1 cellular context compared by ENCODE assay signal in the genomic region with DNA sequence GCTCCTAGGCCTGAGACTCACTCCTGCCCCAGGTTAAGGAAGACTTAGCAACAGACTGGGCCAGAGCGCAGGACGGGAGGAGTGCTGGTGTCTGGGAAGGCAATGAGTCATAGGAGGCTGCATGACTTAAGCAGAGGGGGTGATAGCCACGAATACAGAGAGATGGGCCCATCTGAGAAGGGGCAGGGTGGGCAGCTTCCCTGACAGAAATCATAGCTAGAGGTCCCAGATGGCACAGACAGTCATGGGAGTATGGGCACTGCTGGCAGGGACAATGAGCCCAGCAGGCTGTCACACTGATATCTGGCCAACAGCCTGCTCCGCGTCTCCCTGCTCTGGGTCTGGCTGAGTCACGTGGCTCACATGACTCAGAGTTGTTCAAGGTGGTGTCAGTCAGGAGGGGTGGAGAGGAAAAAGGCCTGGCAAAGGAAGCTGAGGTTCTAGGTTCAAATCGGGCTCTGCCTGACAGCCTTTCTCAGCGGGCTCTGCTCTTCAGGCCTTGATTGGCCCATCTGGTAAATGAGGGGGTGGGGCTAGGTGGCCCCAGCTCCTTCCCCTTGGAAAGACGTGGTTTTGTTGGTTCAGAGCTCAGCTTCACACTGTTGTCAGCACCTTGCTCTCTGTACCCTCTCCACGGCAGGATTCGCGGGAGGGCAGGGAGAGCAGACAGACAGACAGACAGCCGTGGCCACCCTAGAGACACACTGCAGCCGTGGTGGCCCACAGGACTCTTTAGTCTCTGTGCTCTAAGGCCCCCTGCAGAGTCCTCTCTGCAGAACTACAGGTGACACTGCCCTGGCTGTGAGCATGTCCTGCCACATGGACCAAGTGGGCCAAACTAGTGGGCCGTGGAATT.
TF ChIP-seq lines count a peak whose summit lies in the region.

No MANE protein-coding gene starts in this region.

TF ChIP-seq in K562, 482 proteins besides CTCF, POLR2A, EP300 and RAD21 (continues in another document):
- TF ChIP-seq, protein P1, sequence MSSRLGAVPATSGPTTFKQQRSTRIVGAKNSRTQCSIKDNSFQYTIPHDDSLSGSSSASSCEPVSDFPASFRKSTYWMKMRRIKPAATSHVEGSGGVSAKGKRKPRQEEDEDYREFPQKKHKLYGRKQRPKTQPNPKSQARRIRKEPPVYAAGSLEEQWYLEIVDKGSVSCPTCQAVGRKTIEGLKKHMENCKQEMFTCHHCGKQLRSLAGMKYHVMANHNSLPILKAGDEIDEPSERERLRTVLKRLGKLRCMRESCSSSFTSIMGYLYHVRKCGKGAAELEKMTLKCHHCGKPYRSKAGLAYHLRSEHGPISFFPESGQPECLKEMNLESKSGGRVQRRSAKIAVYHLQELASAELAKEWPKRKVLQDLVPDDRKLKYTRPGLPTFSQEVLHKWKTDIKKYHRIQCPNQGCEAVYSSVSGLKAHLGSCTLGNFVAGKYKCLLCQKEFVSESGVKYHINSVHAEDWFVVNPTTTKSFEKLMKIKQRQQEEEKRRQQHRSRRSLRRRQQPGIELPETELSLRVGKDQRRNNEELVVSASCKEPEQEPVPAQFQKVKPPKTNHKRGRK (tag; IDR thresholded peaks at IDR 0.05), result no peak
- TF ChIP-seq NFRKB (IDR thresholded peaks at IDR 0.05; ENCODE audit: low read depth) (no peak), ZNF175 (CRISPR knock-in tag; IDR thresholded peaks at IDR 0.05; ENCODE audit: low read depth) (peak; percentile 86), BRCA1 (IDR thresholded peaks at IDR 0.05) (no peak), BRCA1 (CRISPR knock-in tag; IDR thresholded peaks at IDR 0.05) (no peak), HDAC6 (IDR thresholded peaks at IDR 0.05; ENCODE audit: low read depth, low read length) (no peak), EP400 (IDR thresholded peaks at IDR 0.05) (peak; percentile 67; the same call in 1 of the 2 replicates), CHD1 (IDR thresholded peaks at IDR 0.05; ENCODE audit: low read length) (no peak), NR2F6 (CRISPR knock-in tag; IDR thresholded peaks at IDR 0.05) (no peak), PRMT5 (CRISPR knock-in tag; IDR thresholded peaks at IDR 0.05) (no peak), MTA3 (IDR thresholded peaks at IDR 0.05; ENCODE audit: borderline replicate concordance) (peak; percentile 65; the same call in 1 of the 2 replicates), SLC30A9 (CRISPR knock-in tag; IDR thresholded peaks at IDR 0.05) (no peak), MAFF (IDR thresholded peaks at IDR 0.05; ENCODE audit: low read length) (no peak), MTA1 (IDR thresholded peaks at IDR 0.05; ENCODE audit: borderline replicate concordance) (0 out of 2 replicates have a peak, but pooled peaks have one; percentile 39), LCOR (CRISPR knock-in tag; IDR thresholded peaks at IDR 0.05) (no peak), ZNF143 (CRISPR knock-in tag; IDR thresholded peaks at IDR 0.05) (no peak), CBFA2T3 (IDR thresholded peaks at IDR 0.05) (peak; percentile 39; the same call in 1 of the 2 replicates), SIN3B (IDR thresholded peaks at IDR 0.05; ENCODE audit: low read depth) (no peak), MCM7 (IDR thresholded peaks at IDR 0.05) (no peak), TAF9B (IDR thresholded peaks at IDR 0.05; ENCODE audit: partially characterized antibody) (no peak), SNIP1 (IDR thresholded peaks at IDR 0.05; ENCODE audit: low read depth) (no peak), TCF7L2 (IDR thresholded peaks at IDR 0.05; ENCODE audit: low read depth, low read length) (no peak), ESRRB (CRISPR knock-in tag; IDR thresholded peaks at IDR 0.05; ENCODE audit: borderline replicate concordance) (no peak), PHF21A (IDR thresholded peaks at IDR 0.05; ENCODE audit: borderline replicate concordance, low read depth) (peak; percentile 75; the same call in 1 of the 2 replicates), MEIS2 (IDR thresholded peaks at IDR 0.05; ENCODE audit: partially characterized antibody) (peak; percentile 61), ZNF583 (CRISPR knock-in tag; IDR thresholded peaks at IDR 0.05) (no peak), BHLHE40 (IDR thresholded peaks at IDR 0.05; ENCODE audit: low read length) (peak; percentile 94), CBX1 (IDR thresholded peaks at IDR 0.05; ENCODE audit: low read depth) (no peak), NCOA2 (IDR thresholded peaks at IDR 0.05; ENCODE audit: partially characterized antibody in 2 of 2) (no peak), MTF1 (CRISPR knock-in tag; IDR thresholded peaks at IDR 0.05; ENCODE audit: borderline replicate concordance) (no peak), NBN (IDR thresholded peaks at IDR 0.05; ENCODE audit: low read depth) (0 out of 2 replicates have a peak, but pooled peaks have one; percentile 64), TAF1 (IDR thresholded peaks at IDR 0.05; ENCODE audit: control insufficient read depth, extremely low read depth, insufficient read depth, low read length, severe bottlenecking) (no peak)
- TF ChIP-seq, protein P2, sequence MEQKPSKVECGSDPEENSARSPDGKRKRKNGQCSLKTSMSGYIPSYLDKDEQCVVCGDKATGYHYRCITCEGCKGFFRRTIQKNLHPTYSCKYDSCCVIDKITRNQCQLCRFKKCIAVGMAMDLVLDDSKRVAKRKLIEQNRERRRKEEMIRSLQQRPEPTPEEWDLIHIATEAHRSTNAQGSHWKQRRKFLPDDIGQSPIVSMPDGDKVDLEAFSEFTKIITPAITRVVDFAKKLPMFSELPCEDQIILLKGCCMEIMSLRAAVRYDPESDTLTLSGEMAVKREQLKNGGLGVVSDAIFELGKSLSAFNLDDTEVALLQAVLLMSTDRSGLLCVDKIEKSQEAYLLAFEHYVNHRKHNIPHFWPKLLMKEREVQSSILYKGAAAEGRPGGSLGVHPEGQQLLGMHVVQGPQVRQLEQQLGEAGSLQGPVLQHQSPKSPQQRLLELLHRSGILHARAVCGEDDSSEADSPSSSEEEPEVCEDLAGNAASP (IDR thresholded peaks at IDR 0.05), result no peak
- TF ChIP-seq, protein P3, sequence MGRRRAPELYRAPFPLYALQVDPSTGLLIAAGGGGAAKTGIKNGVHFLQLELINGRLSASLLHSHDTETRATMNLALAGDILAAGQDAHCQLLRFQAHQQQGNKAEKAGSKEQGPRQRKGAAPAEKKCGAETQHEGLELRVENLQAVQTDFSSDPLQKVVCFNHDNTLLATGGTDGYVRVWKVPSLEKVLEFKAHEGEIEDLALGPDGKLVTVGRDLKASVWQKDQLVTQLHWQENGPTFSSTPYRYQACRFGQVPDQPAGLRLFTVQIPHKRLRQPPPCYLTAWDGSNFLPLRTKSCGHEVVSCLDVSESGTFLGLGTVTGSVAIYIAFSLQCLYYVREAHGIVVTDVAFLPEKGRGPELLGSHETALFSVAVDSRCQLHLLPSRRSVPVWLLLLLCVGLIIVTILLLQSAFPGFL (CRISPR knock-in tag; IDR thresholded peaks at IDR 0.05), result no peak
- TF ChIP-seq, protein P4, sequence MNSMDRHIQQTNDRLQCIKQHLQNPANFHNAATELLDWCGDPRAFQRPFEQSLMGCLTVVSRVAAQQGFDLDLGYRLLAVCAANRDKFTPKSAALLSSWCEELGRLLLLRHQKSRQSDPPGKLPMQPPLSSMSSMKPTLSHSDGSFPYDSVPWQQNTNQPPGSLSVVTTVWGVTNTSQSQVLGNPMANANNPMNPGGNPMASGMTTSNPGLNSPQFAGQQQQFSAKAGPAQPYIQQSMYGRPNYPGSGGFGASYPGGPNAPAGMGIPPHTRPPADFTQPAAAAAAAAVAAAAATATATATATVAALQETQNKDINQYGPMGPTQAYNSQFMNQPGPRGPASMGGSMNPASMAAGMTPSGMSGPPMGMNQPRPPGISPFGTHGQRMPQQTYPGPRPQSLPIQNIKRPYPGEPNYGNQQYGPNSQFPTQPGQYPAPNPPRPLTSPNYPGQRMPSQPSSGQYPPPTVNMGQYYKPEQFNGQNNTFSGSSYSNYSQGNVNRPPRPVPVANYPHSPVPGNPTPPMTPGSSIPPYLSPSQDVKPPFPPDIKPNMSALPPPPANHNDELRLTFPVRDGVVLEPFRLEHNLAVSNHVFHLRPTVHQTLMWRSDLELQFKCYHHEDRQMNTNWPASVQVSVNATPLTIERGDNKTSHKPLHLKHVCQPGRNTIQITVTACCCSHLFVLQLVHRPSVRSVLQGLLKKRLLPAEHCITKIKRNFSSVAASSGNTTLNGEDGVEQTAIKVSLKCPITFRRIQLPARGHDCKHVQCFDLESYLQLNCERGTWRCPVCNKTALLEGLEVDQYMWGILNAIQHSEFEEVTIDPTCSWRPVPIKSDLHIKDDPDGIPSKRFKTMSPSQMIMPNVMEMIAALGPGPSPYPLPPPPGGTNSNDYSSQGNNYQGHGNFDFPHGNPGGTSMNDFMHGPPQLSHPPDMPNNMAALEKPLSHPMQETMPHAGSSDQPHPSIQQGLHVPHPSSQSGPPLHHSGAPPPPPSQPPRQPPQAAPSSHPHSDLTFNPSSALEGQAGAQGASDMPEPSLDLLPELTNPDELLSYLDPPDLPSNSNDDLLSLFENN (IDR thresholded peaks at IDR 0.05; ENCODE audit: low read depth in 2 of 2, low read length in 2 of 2), result no peak
- TF ChIP-seq, protein P5, sequence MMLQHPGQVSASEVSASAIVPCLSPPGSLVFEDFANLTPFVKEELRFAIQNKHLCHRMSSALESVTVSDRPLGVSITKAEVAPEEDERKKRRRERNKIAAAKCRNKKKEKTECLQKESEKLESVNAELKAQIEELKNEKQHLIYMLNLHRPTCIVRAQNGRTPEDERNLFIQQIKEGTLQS (IDR thresholded peaks at IDR 0.05), result peak; percentile 99
- TF ChIP-seq, protein P5 (CRISPR knock-in tag; conservative IDR thresholded peaks at IDR 0.05), result no peak; the same call in none of the 2 replicates
- TF ChIP-seq, protein P6, sequence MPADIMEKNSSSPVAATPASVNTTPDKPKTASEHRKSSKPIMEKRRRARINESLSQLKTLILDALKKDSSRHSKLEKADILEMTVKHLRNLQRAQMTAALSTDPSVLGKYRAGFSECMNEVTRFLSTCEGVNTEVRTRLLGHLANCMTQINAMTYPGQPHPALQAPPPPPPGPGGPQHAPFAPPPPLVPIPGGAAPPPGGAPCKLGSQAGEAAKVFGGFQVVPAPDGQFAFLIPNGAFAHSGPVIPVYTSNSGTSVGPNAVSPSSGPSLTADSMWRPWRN (IDR thresholded peaks at IDR 0.05; ENCODE audit: low read depth), result peak; percentile 65
- TF ChIP-seq, protein P7, sequence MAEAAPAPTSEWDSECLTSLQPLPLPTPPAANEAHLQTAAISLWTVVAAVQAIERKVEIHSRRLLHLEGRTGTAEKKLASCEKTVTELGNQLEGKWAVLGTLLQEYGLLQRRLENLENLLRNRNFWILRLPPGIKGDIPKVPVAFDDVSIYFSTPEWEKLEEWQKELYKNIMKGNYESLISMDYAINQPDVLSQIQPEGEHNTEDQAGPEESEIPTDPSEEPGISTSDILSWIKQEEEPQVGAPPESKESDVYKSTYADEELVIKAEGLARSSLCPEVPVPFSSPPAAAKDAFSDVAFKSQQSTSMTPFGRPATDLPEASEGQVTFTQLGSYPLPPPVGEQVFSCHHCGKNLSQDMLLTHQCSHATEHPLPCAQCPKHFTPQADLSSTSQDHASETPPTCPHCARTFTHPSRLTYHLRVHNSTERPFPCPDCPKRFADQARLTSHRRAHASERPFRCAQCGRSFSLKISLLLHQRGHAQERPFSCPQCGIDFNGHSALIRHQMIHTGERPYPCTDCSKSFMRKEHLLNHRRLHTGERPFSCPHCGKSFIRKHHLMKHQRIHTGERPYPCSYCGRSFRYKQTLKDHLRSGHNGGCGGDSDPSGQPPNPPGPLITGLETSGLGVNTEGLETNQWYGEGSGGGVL (CRISPR knock-in tag; IDR thresholded peaks at IDR 0.05), result no peak
- TF ChIP-seq, protein P8, sequence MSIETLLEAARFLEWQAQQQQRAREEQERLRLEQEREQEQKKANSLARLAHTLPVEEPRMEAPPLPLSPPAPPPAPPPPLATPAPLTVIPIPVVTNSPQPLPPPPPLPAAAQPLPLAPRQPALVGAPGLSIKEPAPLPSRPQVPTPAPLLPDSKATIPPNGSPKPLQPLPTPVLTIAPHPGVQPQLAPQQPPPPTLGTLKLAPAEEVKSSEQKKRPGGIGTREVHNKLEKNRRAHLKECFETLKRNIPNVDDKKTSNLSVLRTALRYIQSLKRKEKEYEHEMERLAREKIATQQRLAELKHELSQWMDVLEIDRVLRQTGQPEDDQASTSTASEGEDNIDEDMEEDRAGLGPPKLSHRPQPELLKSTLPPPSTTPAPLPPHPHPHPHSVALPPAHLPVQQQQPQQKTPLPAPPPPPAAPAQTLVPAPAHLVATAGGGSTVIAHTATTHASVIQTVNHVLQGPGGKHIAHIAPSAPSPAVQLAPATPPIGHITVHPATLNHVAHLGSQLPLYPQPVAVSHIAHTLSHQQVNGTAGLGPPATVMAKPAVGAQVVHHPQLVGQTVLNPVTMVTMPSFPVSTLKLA (conservative IDR thresholded peaks at IDR 0.05), result peak; percentile 81
- TF ChIP-seq, protein P9, sequence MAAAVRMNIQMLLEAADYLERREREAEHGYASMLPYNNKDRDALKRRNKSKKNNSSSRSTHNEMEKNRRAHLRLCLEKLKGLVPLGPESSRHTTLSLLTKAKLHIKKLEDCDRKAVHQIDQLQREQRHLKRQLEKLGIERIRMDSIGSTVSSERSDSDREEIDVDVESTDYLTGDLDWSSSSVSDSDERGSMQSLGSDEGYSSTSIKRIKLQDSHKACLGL (CRISPR knock-in tag; IDR thresholded peaks at IDR 0.05; ENCODE audit: borderline replicate concordance, poor library complexity, severe bottlenecking), result no peak
- TF ChIP-seq, protein P10, sequence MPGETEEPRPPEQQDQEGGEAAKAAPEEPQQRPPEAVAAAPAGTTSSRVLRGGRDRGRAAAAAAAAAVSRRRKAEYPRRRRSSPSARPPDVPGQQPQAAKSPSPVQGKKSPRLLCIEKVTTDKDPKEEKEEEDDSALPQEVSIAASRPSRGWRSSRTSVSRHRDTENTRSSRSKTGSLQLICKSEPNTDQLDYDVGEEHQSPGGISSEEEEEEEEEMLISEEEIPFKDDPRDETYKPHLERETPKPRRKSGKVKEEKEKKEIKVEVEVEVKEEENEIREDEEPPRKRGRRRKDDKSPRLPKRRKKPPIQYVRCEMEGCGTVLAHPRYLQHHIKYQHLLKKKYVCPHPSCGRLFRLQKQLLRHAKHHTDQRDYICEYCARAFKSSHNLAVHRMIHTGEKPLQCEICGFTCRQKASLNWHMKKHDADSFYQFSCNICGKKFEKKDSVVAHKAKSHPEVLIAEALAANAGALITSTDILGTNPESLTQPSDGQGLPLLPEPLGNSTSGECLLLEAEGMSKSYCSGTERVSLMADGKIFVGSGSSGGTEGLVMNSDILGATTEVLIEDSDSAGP (CRISPR knock-in tag; IDR thresholded peaks at IDR 0.05), result peak; percentile 43; the same call in 1 of the 2 replicates
- TF ChIP-seq, protein P11, sequence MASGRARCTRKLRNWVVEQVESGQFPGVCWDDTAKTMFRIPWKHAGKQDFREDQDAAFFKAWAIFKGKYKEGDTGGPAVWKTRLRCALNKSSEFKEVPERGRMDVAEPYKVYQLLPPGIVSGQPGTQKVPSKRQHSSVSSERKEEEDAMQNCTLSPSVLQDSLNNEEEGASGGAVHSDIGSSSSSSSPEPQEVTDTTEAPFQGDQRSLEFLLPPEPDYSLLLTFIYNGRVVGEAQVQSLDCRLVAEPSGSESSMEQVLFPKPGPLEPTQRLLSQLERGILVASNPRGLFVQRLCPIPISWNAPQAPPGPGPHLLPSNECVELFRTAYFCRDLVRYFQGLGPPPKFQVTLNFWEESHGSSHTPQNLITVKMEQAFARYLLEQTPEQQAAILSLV (tag; IDR thresholded peaks at IDR 0.05), result no peak
- TF ChIP-seq, protein P12, sequence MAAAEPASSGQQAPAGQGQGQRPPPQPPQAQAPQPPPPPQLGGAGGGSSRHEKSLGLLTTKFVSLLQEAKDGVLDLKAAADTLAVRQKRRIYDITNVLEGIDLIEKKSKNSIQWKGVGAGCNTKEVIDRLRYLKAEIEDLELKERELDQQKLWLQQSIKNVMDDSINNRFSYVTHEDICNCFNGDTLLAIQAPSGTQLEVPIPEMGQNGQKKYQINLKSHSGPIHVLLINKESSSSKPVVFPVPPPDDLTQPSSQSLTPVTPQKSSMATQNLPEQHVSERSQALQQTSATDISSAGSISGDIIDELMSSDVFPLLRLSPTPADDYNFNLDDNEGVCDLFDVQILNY (CRISPR knock-in tag; IDR thresholded peaks at IDR 0.05), result no peak
